Comparison of ENCODE assay signal across 20 cellular contexts in genomic region chr18:64167408-64167807, GRCh38. TPM values are rescaled to one million over a fixed set of nuclear protein-coding genes. Genes with fewer than 3 reads are reported as not detected.
DNase-seq lines count a peak whose midpoint lies in the region; ATAC-seq and TF ChIP-seq lines count a peak whose summit lies in the region.
"Had no signal": no experiment of that assay in that cellular context is flagged by ENCODE, and none has a peak within 500 bp of the region (broad histone marks: within the 10 kb centered on the region; RNA-seq: fewer than 3 reads in every experiment).

No MANE protein-coding gene starts in this region.

- H4K8ac ChIP-seq in H9 (replicated peaks; ENCODE audit: insufficient read length, low read depth, low read length), result no peak overlapping the region

- H3K4ac ChIP-seq in H9 (ENCODE audit: low read depth, low read length), result no peak overlapping the region

- no peak overlapping the region for H3K23ac ChIP-seq in H9 (ENCODE audit: insufficient read length, low read depth, low read length)

- H3K9me3 Mint-ChIP-seq in H9, result peaks cover 1 to 4% of the 10 kb centered on the region in 2 experiments
- H3K9me3 Mint-ChIP-seq in WTC11, result peaks cover 10% of the 10 kb centered on the region
- no peaks in the 10 kb centered on the region for H3K9me3 Mint-ChIP-seq in activated CD4-positive, alpha-beta memory T cell treated with anti-CD3 and anti-CD28 coated beads, Interleukin-2, amount 10 ng/mL, durations not matched to agents 7 days and 5 days

- no peak overlapping the region for H3K4me2 ChIP-seq in H9 (ENCODE audit: insufficient read depth, insufficient read length, low read length)
- H3K4me2 ChIP-seq: A549 had no signal

- no peak overlapping the region for H4K5ac ChIP-seq in H9 (ENCODE audit: insufficient read length, low read depth, low read length)

- H3K4me3 ChIP-seq in iPS-18a (ENCODE audit: low read length), result peak overlapping the region; percentile 22
- no peak overlapping the region for H3K4me3 ChIP-seq in tibial artery
- H3K4me3 ChIP-seq: A549, HAP-1, K562 had no signal

- H2BK120ac ChIP-seq in H9 (ENCODE audit: low read depth, low read length, poor library complexity, severe bottlenecking), result no peak overlapping the region

- TF ChIP-seq CTCF in H9 (conservative IDR thresholded peaks at IDR 0.05), result no peak
- no peak for TF ChIP-seq CTCF in WTC11 (IDR thresholded peaks at IDR 0.05)
- TF ChIP-seq CTCF in tibial artery (IDR thresholded peaks at IDR 0.05), result no peak

- H3K9ac ChIP-seq in H9 (ENCODE audit: extremely low read depth, insufficient read length, low read length) (no peak overlapping the region), iPS-18a (ENCODE audit: low read length) (no peak overlapping the region)

- peak overlapping the region; percentile 64 for H2BK20ac ChIP-seq in H9 (ENCODE audit: low read depth, low read length, poor library complexity, severe bottlenecking)

- ATAC-seq in WTC11 (peak; percentile 72), HG03378 (IDR thresholded peaks at IDR 0.05; ENCODE audit: unreplicated experiment) (no peak)
- ATAC-seq: A549, K562 had no signal

- POLR2A ChIA-PET in WTC11 (lab: Charles Lee), result no interaction called here
- POLR2A ChIA-PET in activated CD4-positive, alpha-beta memory T cell treated with anti-CD3 and anti-CD28 coated beads, Interleukin-2, amount 10 ng/mL, durations not matched to agents 7 days and 5 days (lab: Charles Lee), result interaction anchor here (1.0 kb wide), 1 partner anchor 10 kb away, joined by 3 read pairs; no protein-coding TSS in a partner anchor

- peaks cover 39 to 43% of the 10 kb centered on the region in 2 experiments for H3K4me1 Mint-ChIP-seq in H9
- H3K4me1 Mint-ChIP-seq in WTC11, result peaks cover 40% of the 10 kb centered on the region
- H3K4me1 Mint-ChIP-seq in activated CD4-positive, alpha-beta memory T cell treated with anti-CD3 and anti-CD28 coated beads, Interleukin-2, amount 10 ng/mL, durations not matched to agents 7 days and 5 days, result no peaks in the 10 kb centered on the region

- intact Hi-C loops in tibial artery (cut with DNase I; ENCODE audit: low total_unique reads), result no loop called here

- no peak overlapping the region for H3K18ac ChIP-seq in H9 (ENCODE audit: insufficient read length, low read depth, low read length)

- H3K79me2 ChIP-seq in H9 (ENCODE audit: insufficient read depth, low read length), result no peaks in the 10 kb centered on the region

- H3K27me3 ChIP-seq in H9 (ENCODE audit: insufficient read depth, low read length), result no peaks in the 10 kb centered on the region
- no peaks in the 10 kb centered on the region for H3K27me3 ChIP-seq in iPS-18a (ENCODE audit: control insufficient read depth, insufficient read depth, low read length)
- H3K27me3 ChIP-seq in tibial artery, result no peaks in the 10 kb centered on the region

- no peak overlapping the region for H2AFZ ChIP-seq in H9 (ENCODE audit: low read length)

- H2BK12ac ChIP-seq in H9 (ENCODE audit: insufficient read length, low read depth, low read length), result no peak overlapping the region

- H3K9me3 ChIP-seq in H9 (ENCODE audit: control insufficient read depth, low read depth, low read length) (no peaks in the 10 kb centered on the region), iPS-18a (ENCODE audit: control insufficient read depth, low read depth, low read length) (no peaks in the 10 kb centered on the region), tibial artery (no peaks in the 10 kb centered on the region)
- H3K9me3 ChIP-seq: A549, HAP-1 had no signal

- H3T11ph ChIP-seq in H9 (ENCODE audit: low read length), result no peak overlapping the region

- H3K36me3 Mint-ChIP-seq in H9 (ENCODE audit: insufficient read depth in 1 of 3, low read depth in 3 of 3), result peaks cover 0 to 6% (median 4%) of the 10 kb centered on the region in 3 experiments; a peak in 5 of 7 replicates
- H3K36me3 Mint-ChIP-seq in WTC11, result peaks cover 3% of the 10 kb centered on the region
- H3K36me3 Mint-ChIP-seq in activated CD4-positive, alpha-beta memory T cell treated with anti-CD3 and anti-CD28 coated beads, Interleukin-2, amount 10 ng/mL, durations not matched to agents 7 days and 5 days (ENCODE audit: low read depth), result no peaks in the 10 kb centered on the region

- H2AK5ac ChIP-seq in H9 (ENCODE audit: insufficient read length, low read length), result no peak overlapping the region

- no peak overlapping the region for H3K56ac ChIP-seq in H9 (ENCODE audit: insufficient read length, low read depth, low read length)

- no peak overlapping the region for H2BK5ac ChIP-seq in H9 (ENCODE audit: insufficient read length, low read length)

- H3K4me3 Mint-ChIP-seq in H9, result no peak overlapping the region
- no peak overlapping the region for H3K4me3 Mint-ChIP-seq in WTC11
- H3K4me3 Mint-ChIP-seq in activated CD4-positive, alpha-beta memory T cell treated with anti-CD3 and anti-CD28 coated beads, Interleukin-2, amount 10 ng/mL, durations not matched to agents 7 days and 5 days, result no peak overlapping the region
- H3K4me3 Mint-ChIP-seq: CD4-positive, alpha-beta T cell had no signal

- H3K79me1 ChIP-seq in H9 (ENCODE audit: insufficient read depth, low read depth, low read length, poor library complexity, severe bottlenecking), result no peaks in the 10 kb centered on the region

- H3K27ac Mint-ChIP-seq in H9, result peak overlapping the region; percentile 8 to 95 (median 78); a peak in 6 of 7 replicates
- no peak overlapping the region for H3K27ac Mint-ChIP-seq in WTC11
- no peak overlapping the region for H3K27ac Mint-ChIP-seq in activated CD4-positive, alpha-beta memory T cell treated with anti-CD3 and anti-CD28 coated beads, Interleukin-2, amount 10 ng/mL, durations not matched to agents 7 days and 5 days
- H3K27ac Mint-ChIP-seq: CD4-positive, alpha-beta T cell had no signal

- H2BK15ac ChIP-seq in H9 (ENCODE audit: low read depth, low read length), result no peak overlapping the region

- no peak overlapping the region for H4K91ac ChIP-seq in H9 (ENCODE audit: insufficient read length, low read depth, low read length)

- H3K36me3 ChIP-seq in iPS-18a (ENCODE audit: control insufficient read depth, low read depth, low read length) (no peaks in the 10 kb centered on the region), tibial artery (no peaks in the 10 kb centered on the region)
- H3K36me3 ChIP-seq: HAP-1 had no signal

- H3K14ac ChIP-seq in H9 (ENCODE audit: insufficient read depth, low read length), result no peak overlapping the region

- H3K27me3 Mint-ChIP-seq in H9 (ENCODE audit: low read depth) (no peaks in the 10 kb centered on the region), WTC11 (ENCODE audit: low read depth) (no peaks in the 10 kb centered on the region)
- peaks cover 3% of the 10 kb centered on the region for H3K27me3 Mint-ChIP-seq in activated CD4-positive, alpha-beta memory T cell treated with anti-CD3 and anti-CD28 coated beads, Interleukin-2, amount 10 ng/mL, durations not matched to agents 7 days and 5 days
- H3K27me3 Mint-ChIP-seq: CD4-positive, alpha-beta T cell had no signal

- no peak for DNase-seq in H9
- no peak for DNase-seq in WTC11 (ENCODE audit: low spot score)
- no peak for DNase-seq in NCI-H2196 (lab: John Stamatoyannopoulos, UW; ENCODE audit: unreplicated experiment)
- DNase-seq in activated CD4-positive, alpha-beta memory T cell treated with anti-CD3 and anti-CD28 coated beads, Interleukin-2, amount 10 ng/mL, durations not matched to agents 7 days and 5 days, result no peak
- DNase-seq in tibial artery, result no peak
- DNase-seq: AML-193; CD4-positive, alpha-beta T cell; DMS153; DMS79; GDM1; GOT3; IMR-90 had no signal

- no peaks in the 10 kb centered on the region for H4K20me1 ChIP-seq in H9 (ENCODE audit: control insufficient read depth, insufficient read depth, insufficient read length)

- CTCF ChIA-PET in WTC11 (lab: Charles Lee), result no interaction called here
- CTCF ChIA-PET in activated CD4-positive, alpha-beta memory T cell treated with anti-CD3 and anti-CD28 coated beads, Interleukin-2, amount 10 ng/mL, durations not matched to agents 7 days and 5 days (lab: Charles Lee), result no interaction called here

- no peaks in the 10 kb centered on the region for H3K4me1 ChIP-seq in H9 (ENCODE audit: insufficient read depth, low read length)
- H3K4me1 ChIP-seq in iPS-18a (ENCODE audit: control insufficient read depth, low read depth, low read length), result peaks cover 36% of the 10 kb centered on the region
- no peaks in the 10 kb centered on the region for H3K4me1 ChIP-seq in tibial artery
- H3K4me1 ChIP-seq: A549 had no signal

- H3K23me2 ChIP-seq in H9 (ENCODE audit: insufficient read length, low read depth, low read length, poor library complexity, severe bottlenecking), result no peaks in the 10 kb centered on the region

- H3K27ac ChIP-seq in H9 (ENCODE audit: insufficient read length, low read depth, low read length) (no peak overlapping the region), iPS-18a (ENCODE audit: low read length) (peak overlapping the region; percentile 3), tibial artery (no peak overlapping the region)
- H3K27ac ChIP-seq: A549, C4-2B had no signal

TF ChIP-seq in WTC11, 78 proteins besides CTCF, POLR2A, EP300 and RAD21 (continues in another document):
- TF ChIP-seq NFE2L1 (CRISPR knock-in tag; IDR thresholded peaks at IDR 0.05) (no peak), NR2C2 (CRISPR knock-in tag; IDR thresholded peaks at IDR 0.05) (no peak)

RNA-seq across cellular contexts. Expression of gene LINC00305, which starts 18.5 kb away (rescaled TPM):
- total RNA-seq in H9 (2021), result not detected in 2 replicates
- not detected in 3 replicates for total RNA-seq in WTC11 (2021)
- not detected for total RNA-seq in activated CD4-positive, alpha-beta memory T cell treated with anti-CD3 and anti-CD28 coated beads, Interleukin-2, amount 10 ng/mL, durations not matched to agents 7 days and 5 days
- total RNA-seq: CD4-positive, alpha-beta T cell; Daoy; HT-29; IMR-90; K562 had no signal

Comparison
In these comparisons a context has a peak if more than half of its experiments do, and no peak if none do; other contexts are left out.
1. H3K27ac Mint-ChIP-seq: peak in H9 (3 of 3); none in WTC11 (single experiment) and activated CD4-positive, alpha-beta memory T cell treated with anti-CD3 and anti-CD28 coated beads, Interleukin-2, amount 10 ng/mL, durations not matched to agents 7 days and 5 days (single experiment).